8 cellular contexts compared by ENCODE assay signal in the genomic region with DNA sequence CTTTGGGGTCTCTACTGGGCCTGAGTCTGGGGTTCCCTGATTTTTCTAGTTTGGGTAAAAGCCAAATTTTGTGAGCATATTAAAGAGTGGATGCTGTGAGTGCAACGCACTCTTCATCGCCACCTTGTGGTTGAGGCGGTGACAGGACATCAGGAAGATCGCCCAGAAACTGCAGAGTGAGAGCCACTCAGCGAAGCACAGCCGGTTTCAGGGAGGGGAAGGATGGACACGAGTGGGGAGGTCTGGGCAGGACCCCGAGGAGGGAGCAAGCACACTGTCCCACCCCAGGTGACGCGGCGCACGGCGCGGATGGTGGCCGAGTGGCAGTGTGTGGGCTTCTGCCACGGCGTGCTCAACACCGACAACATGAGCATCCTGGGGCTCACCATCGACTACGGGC.
DNase-seq lines count a peak whose midpoint lies in the region; ATAC-seq and TF ChIP-seq lines count a peak whose summit lies in the region.

No MANE protein-coding gene starts in this region.

- DNase-seq in DMS 273 (lab: John Stamatoyannopoulos, UW; ENCODE audit: unreplicated experiment) (peak; percentile 78), DMS 273 treated with DMSO at 0.1 percent for 48 hours (lab: John Stamatoyannopoulos, UW) (no peak), LoVo (ENCODE audit: low spot score) (peak; percentile 56), coronary artery (ENCODE audit: low spot score) (no peak), medulla oblongata (ENCODE audit: extremely low spot score) (peak; percentile 74), 8988T (no peak)
- DNase-seq in activated CD4-positive, alpha-beta T cell treated with anti-CD3 and anti-CD28 coated beads for 1 hour = peak; percentile 60
- DNase-seq in stimulated activated effector memory CD8-positive, alpha-beta T cell treated with anti-CD3 and anti-CD28 coated beads, Interleukin-12 subunit alpha, Interleukin-12 subunit beta, amount 100 ng/mL, for 72 hours (ENCODE audit: low spot score in 2 of 2) = peak; percentile 60 to 84

- H3K9me3 Mint-ChIP-seq in stimulated activated effector memory CD8-positive, alpha-beta T cell treated with anti-CD3 and anti-CD28 coated beads, Interleukin-12 subunit alpha, Interleukin-12 subunit beta, amount 100 ng/mL, for 72 hours = no peaks in the 10 kb centered on the region

- TF ChIP-seq CTCF in coronary artery (IDR thresholded peaks at IDR 0.05) = peak; percentile 80

- peaks cover 76% of the 10 kb centered on the region for H3K36me3 Mint-ChIP-seq in stimulated activated effector memory CD8-positive, alpha-beta T cell treated with anti-CD3 and anti-CD28 coated beads, Interleukin-12 subunit alpha, Interleukin-12 subunit beta, amount 100 ng/mL, for 72 hours

- H3K4me3 Mint-ChIP-seq in stimulated activated effector memory CD8-positive, alpha-beta T cell treated with anti-CD3 and anti-CD28 coated beads, Interleukin-12 subunit alpha, Interleukin-12 subunit beta, amount 100 ng/mL, for 72 hours = no peak overlapping the region

- no peak overlapping the region for H3K27ac ChIP-seq in coronary artery

- no peak overlapping the region for H3K4me3 ChIP-seq in coronary artery

- ATAC-seq in stimulated activated effector memory CD8-positive, alpha-beta T cell treated with anti-CD3 and anti-CD28 coated beads, Interleukin-12 subunit alpha, Interleukin-12 subunit beta, amount 100 ng/mL, for 72 hours = peak; percentile 72

- peak overlapping the region; percentile 23 for H3K27ac Mint-ChIP-seq in stimulated activated effector memory CD8-positive, alpha-beta T cell treated with anti-CD3 and anti-CD28 coated beads, Interleukin-12 subunit alpha, Interleukin-12 subunit beta, amount 100 ng/mL, for 72 hours

- H3K4me1 Mint-ChIP-seq in stimulated activated effector memory CD8-positive, alpha-beta T cell treated with anti-CD3 and anti-CD28 coated beads, Interleukin-12 subunit alpha, Interleukin-12 subunit beta, amount 100 ng/mL, for 72 hours = peaks cover 26% of the 10 kb centered on the region

Comparison
In these comparisons a context has a peak if more than half of its experiments do, and no peak if none do; other contexts are left out.
1. DNase-seq: peak in DMS 273 (single experiment), LoVo (single experiment), activated CD4-positive, alpha-beta T cell treated with anti-CD3 and anti-CD28 coated beads for 1 hour (single experiment), medulla oblongata (single experiment) and stimulated activated effector memory CD8-positive, alpha-beta T cell treated with anti-CD3 and anti-CD28 coated beads, Interleukin-12 subunit alpha, Interleukin-12 subunit beta, amount 100 ng/mL, for 72 hours (2 of 2); none in DMS 273 treated with DMSO at 0.1 percent for 48 hours (single experiment), coronary artery (single experiment) and 8988T (single experiment).